In genomic region chr9:16816006-16816405, GRCh38 we compare ENCODE assay signal across 18 cellular contexts. TPM values are rescaled to one million over a fixed set of nuclear protein-coding genes. Genes with fewer than 3 reads are reported as not detected.
DNase-seq lines count a peak whose midpoint lies in the region.
"Had no signal": no experiment of that assay in that cellular context is flagged by ENCODE, and none has a peak within 500 bp of the region (broad histone marks: within the 10 kb centered on the region; RNA-seq: fewer than 3 reads in every experiment).

No MANE protein-coding gene starts in this region.

- H3K4me1 Mint-ChIP-seq in activated T-helper 2 cell treated with anti-CD3 and anti-CD28 coated beads, Interferon-gamma antibody, Interleukin-2, Interleukin-4, amounts not matched to agents 10 μg/mL and 5 μg/mL and 100 μg/mL, durations not matched to agents 14 hours and 24 hours and 36 hours (ENCODE audit: low read depth): no peaks in the 10 kb centered on the region
- H3K4me1 Mint-ChIP-seq: B cell, T-helper 17 cell had no signal

- intact Hi-C loops in activated T-helper 2 cell treated with anti-CD3 and anti-CD28 coated beads, Interferon-gamma antibody, Interleukin-2, Interleukin-4, amounts not matched to agents 10 μg/mL and 5 μg/mL and 100 μg/mL, durations not matched to agents 14 hours and 24 hours and 36 hours (cut with micrococcal nuclease): no loop called here
- intact Hi-C loops in head of caudate nucleus (cut with DNase I): no loop called here

- peaks cover 11% of the 10 kb centered on the region for H3K9me3 Mint-ChIP-seq in activated T-helper 2 cell treated with anti-CD3 and anti-CD28 coated beads, Interferon-gamma antibody, Interleukin-2, Interleukin-4, amounts not matched to agents 10 μg/mL and 5 μg/mL and 100 μg/mL, durations not matched to agents 14 hours and 24 hours and 36 hours

- DNase-seq in NCI-H1105 treated with DMSO at 0.1 percent for 48 hours (lab: John Stamatoyannopoulos, UW) (peak; percentile 57), NCI-H1105 (lab: John Stamatoyannopoulos, UW) (no peak), NCI-H187 treated with DMSO at 0.1 percent for 48 hours (lab: John Stamatoyannopoulos, UW) (peak; percentile 62), NCI-H748 (lab: John Stamatoyannopoulos, UW; ENCODE audit: unreplicated experiment) (peak; percentile 87), left kidney (ENCODE audit: low read depth, low spot score) (peak; percentile 47), head of caudate nucleus (no peak), DMS53 treated with DMSO at 0.1 percent for 48 hours (lab: John Stamatoyannopoulos, UW; ENCODE audit: unreplicated experiment) (no peak)
- DNase-seq in activated T-helper 2 cell treated with anti-CD3 and anti-CD28 coated beads, Interferon-gamma antibody, Interleukin-2, Interleukin-4, amounts not matched to agents 10 μg/mL and 5 μg/mL and 100 μg/mL, durations not matched to agents 14 hours and 24 hours and 36 hours (ENCODE audit: low spot score): no peak
- DNase-seq: DMS 273 treated with DMSO at 0.1 percent for 48 hours, IMR-90, Karpas-422, NCI-H2029 treated with DMSO at 0.1 percent for 48 hours, NCI-H524, Peyer's patch, T-helper 17 cell had no signal

- no peaks in the 10 kb centered on the region for H3K36me3 Mint-ChIP-seq in activated T-helper 2 cell treated with anti-CD3 and anti-CD28 coated beads, Interferon-gamma antibody, Interleukin-2, Interleukin-4, amounts not matched to agents 10 μg/mL and 5 μg/mL and 100 μg/mL, durations not matched to agents 14 hours and 24 hours and 36 hours (ENCODE audit: low read depth)

- no peaks in the 10 kb centered on the region for H3K27me3 Mint-ChIP-seq in activated T-helper 2 cell treated with anti-CD3 and anti-CD28 coated beads, Interferon-gamma antibody, Interleukin-2, Interleukin-4, amounts not matched to agents 10 μg/mL and 5 μg/mL and 100 μg/mL, durations not matched to agents 14 hours and 24 hours and 36 hours (ENCODE audit: low read depth)
- H3K27me3 Mint-ChIP-seq: B cell, T-helper 17 cell had no signal

- no peak overlapping the region for H3K4me3 Mint-ChIP-seq in activated T-helper 2 cell treated with anti-CD3 and anti-CD28 coated beads, Interferon-gamma antibody, Interleukin-2, Interleukin-4, amounts not matched to agents 10 μg/mL and 5 μg/mL and 100 μg/mL, durations not matched to agents 14 hours and 24 hours and 36 hours (ENCODE audit: low read depth)
- H3K4me3 Mint-ChIP-seq: B cell, T-helper 17 cell had no signal

- H3K27ac Mint-ChIP-seq in activated T-helper 2 cell treated with anti-CD3 and anti-CD28 coated beads, Interferon-gamma antibody, Interleukin-2, Interleukin-4, amounts not matched to agents 10 μg/mL and 5 μg/mL and 100 μg/mL, durations not matched to agents 14 hours and 24 hours and 36 hours: no peak overlapping the region
- H3K27ac Mint-ChIP-seq: B cell, T-helper 17 cell had no signal

RNA-seq across cellular contexts. Expression of gene BNC2, which starts 54.5 kb away (rescaled TPM):
- total RNA-seq in activated T-helper 2 cell treated with anti-CD3 and anti-CD28 coated beads, Interferon-gamma antibody, Interleukin-2, Interleukin-4, amounts not matched to agents 10 μg/mL and 5 μg/mL and 100 μg/mL, durations not matched to agents 14 hours and 24 hours and 36 hours: not detected in 2 replicates
- total RNA-seq: B cell, HT-29, MCF 10A, T-helper 17 cell had no signal

Comparison
In these comparisons a context has a peak if more than half of its experiments do, and no peak if none do; other contexts are left out.
1. DNase-seq: peak in NCI-H1105 treated with DMSO at 0.1 percent for 48 hours (single experiment), NCI-H187 treated with DMSO at 0.1 percent for 48 hours (single experiment), NCI-H748 (single experiment) and left kidney (single experiment); none in NCI-H1105 (single experiment), activated T-helper 2 cell treated with anti-CD3 and anti-CD28 coated beads, Interferon-gamma antibody, Interleukin-2, Interleukin-4, amounts not matched to agents 10 μg/mL and 5 μg/mL and 100 μg/mL, durations not matched to agents 14 hours and 24 hours and 36 hours (single experiment), head of caudate nucleus (0 of 42) and DMS53 treated with DMSO at 0.1 percent for 48 hours (single experiment).